Comparison of ENCODE assay signal across 1 cellular context in genomic region chr13:114338959-114339358, GRCh38.
TF ChIP-seq lines count a peak whose summit lies in the region.

No MANE protein-coding gene starts in this region.

TF ChIP-seq in HCT116, 20 proteins besides CTCF, POLR2A, EP300 and RAD21:
- TF ChIP-seq ATF3 (IDR thresholded peaks at IDR 0.05) = no peak
- no peak for TF ChIP-seq ZNF274 (IDR thresholded peaks at IDR 0.05; ENCODE audit: low read depth, low read length)
- no peak for TF ChIP-seq ELF1 (IDR thresholded peaks at IDR 0.05; ENCODE audit: borderline replicate concordance, low read depth)
- TF ChIP-seq REST (IDR thresholded peaks at IDR 0.05; ENCODE audit: low read depth) = no peak
- no peak for TF ChIP-seq CEBPB (IDR thresholded peaks at IDR 0.05; ENCODE audit: low read depth)
- TF ChIP-seq TCF7L2 (IDR thresholded peaks at IDR 0.05; ENCODE audit: borderline replicate concordance, extremely low read depth, insufficient read depth, insufficient read length) = no peak
- TF ChIP-seq SIN3A (IDR thresholded peaks at IDR 0.05; ENCODE audit: low read depth) = no peak
- TF ChIP-seq ZBTB33 (IDR thresholded peaks at IDR 0.05; ENCODE audit: extremely low read depth, insufficient replicate concordance, low read length) = no peak
- TF ChIP-seq SP1 (IDR thresholded peaks at IDR 0.05; ENCODE audit: low read depth) = no peak
- no peak for TF ChIP-seq MAX (IDR thresholded peaks at IDR 0.05)
- TF ChIP-seq POLR2AphosphoS5 (IDR thresholded peaks at IDR 0.05; ENCODE audit: low read depth, low read length) = no peak
- no peak for TF ChIP-seq EGR1 (IDR thresholded peaks at IDR 0.05; ENCODE audit: low read depth)
- TF ChIP-seq CBX3 (IDR thresholded peaks at IDR 0.05; ENCODE audit: low read depth) = no peak
- no peak for TF ChIP-seq JUND (IDR thresholded peaks at IDR 0.05)
- no peak for TF ChIP-seq EZH2 (IDR thresholded peaks at IDR 0.05)
- TF ChIP-seq FOSL1 (IDR thresholded peaks at IDR 0.05; ENCODE audit: low read depth) = no peak
- TF ChIP-seq ZFX (IDR thresholded peaks at IDR 0.05) = no peak
